ENCODE assay signal across 8 cellular contexts in the genomic region with DNA sequence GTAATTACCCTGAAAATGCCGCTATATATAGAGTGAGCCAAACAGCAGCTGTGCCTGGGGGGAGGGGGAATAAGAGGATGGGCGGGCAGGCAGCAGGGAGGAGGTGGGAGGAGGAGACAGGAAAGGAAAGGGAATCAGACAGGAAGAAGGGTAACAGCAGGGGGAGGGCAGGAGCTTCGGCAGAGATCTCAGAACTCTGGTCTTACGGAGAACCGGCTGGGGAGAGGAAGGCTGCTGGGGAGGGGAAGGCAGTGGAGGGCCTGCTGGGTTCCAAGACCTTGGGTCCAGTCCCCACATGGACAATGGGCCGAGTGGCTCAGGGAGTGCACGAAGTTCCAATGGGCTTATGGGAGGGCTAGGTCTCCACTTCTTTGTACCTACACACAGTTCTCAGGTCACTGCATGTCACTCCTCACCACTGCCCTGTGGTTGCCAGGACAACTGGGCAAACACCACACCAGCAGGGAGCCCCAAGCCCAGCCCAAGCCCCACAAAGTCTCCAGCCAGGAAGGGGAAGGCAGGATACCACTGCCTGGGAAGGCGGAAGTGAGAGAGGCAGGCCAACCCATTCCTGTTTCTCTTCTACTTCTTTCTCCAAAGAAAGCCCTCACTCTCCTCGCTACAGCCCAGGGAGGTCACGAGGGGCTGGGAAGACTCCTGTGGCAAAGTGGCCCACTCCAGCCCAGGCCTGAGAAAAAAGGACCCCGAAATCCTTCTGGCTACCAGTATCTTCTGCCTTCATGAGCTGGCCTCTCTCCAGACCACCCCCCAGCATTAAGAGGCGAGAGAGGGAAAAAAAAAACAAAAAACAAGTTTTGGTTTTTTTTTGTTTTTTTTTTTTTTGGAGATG. TPM values are rescaled to one million over a fixed set of nuclear protein-coding genes. Genes with fewer than 3 reads are reported as not detected.
A peak's percentile ranks its signal among the peaks of the same experiment; 100 is the strongest.
DNase-seq lines count a peak whose midpoint lies in the region; ATAC-seq lines count a peak whose summit lies in the region.

No MANE protein-coding gene starts in this region.

- peak overlapping the region; percentile 89 for H3K27ac ChIP-seq in caudate nucleus (ENCODE audit: low read depth, low read length)

- peak overlapping the region; percentile 63 for H3K4me3 ChIP-seq in skeletal muscle satellite cell (ENCODE audit: low read length)

- H3K9me3 ChIP-seq in skeletal muscle satellite cell (replicated peaks; ENCODE audit: low read length) = no peaks in the 10 kb centered on the region

- ATAC-seq in GM21367 (IDR thresholded peaks at IDR 0.05; ENCODE audit: unreplicated experiment) (no peak), HG02610 (IDR thresholded peaks at IDR 0.05; ENCODE audit: unreplicated experiment) (no peak)

- peaks cover 43% of the 10 kb centered on the region for H3K4me1 ChIP-seq in skeletal muscle satellite cell (ENCODE audit: control insufficient read depth, insufficient read depth, low read length)

- H3K9ac ChIP-seq in skeletal muscle satellite cell (ENCODE audit: low read depth, low read length) = peak overlapping the region; percentile 88

- H3K27me3 ChIP-seq in skeletal muscle satellite cell (ENCODE audit: control insufficient read depth, insufficient read depth, low read length) = no peaks in the 10 kb centered on the region

- H3K36me3 ChIP-seq in skeletal muscle satellite cell (ENCODE audit: insufficient read depth, low read length) = peaks cover 4% of the 10 kb centered on the region

- H3K4me2 ChIP-seq in skeletal muscle satellite cell (ENCODE audit: low read length) = peak overlapping the region; percentile 93

- DNase-seq in D341Med (ENCODE audit: low spot score) = peak; percentile 94
- DNase-seq in HuH-7.5 (ENCODE audit: low spot score) = peak; percentile 57
- DNase-seq in OCI-M1 (lab: John Stamatoyannopoulos, UW) = peak; percentile 91
- DNase-seq in caudate nucleus (lab: John Stamatoyannopoulos, UW) = peak in 53 of 61 donors; percentile 12 to 88 (median 54)
- peak; percentile 81 for DNase-seq in iPS-NIHi7 (ENCODE audit: extremely low spot score)

RNA-seq across cellular contexts. Expression of gene G6PC3, which starts 25.3 kb away (rescaled TPM):
- total RNA-seq in skeletal muscle satellite cell (2012; rRNA removed) = 29.7 and 40.2 TPM in 2 replicates

RNA-seq across cellular contexts. Expression of gene HDAC5, which starts 27.6 kb away (rescaled TPM):
- total RNA-seq in skeletal muscle satellite cell (2012; rRNA removed) = 21.6 and 26.1 TPM in 2 replicates

RNA-seq across cellular contexts. Expression of gene LSM12, which starts 29.4 kb away (rescaled TPM):
- 76.6 and 79.7 TPM in 2 replicates for total RNA-seq in skeletal muscle satellite cell (2012; rRNA removed)

RNA-seq across cellular contexts. Expression of gene HROB, which starts 45.9 kb away (rescaled TPM):
- 2.8 and 3.9 TPM in 2 replicates for total RNA-seq in skeletal muscle satellite cell (2012; rRNA removed)
